In genomic region chr2:10285578-10286198, GRCh38 we compare ENCODE assay signal across 1 cellular context.
TF ChIP-seq lines count a peak whose summit lies in the region.

No MANE protein-coding gene starts in this region.

TF ChIP-seq in HepG2, 621 proteins besides CTCF, POLR2A, EP300 and RAD21 (continued from another document and continues in another):
- peak; percentile 62; the same call in 1 of the 2 replicates for TF ChIP-seq ZNF280D (CRISPR knock-in tag; IDR thresholded peaks at IDR 0.05)
- TF ChIP-seq NR2F6 (IDR thresholded peaks at IDR 0.05): no peak
- TF ChIP-seq NR2F6 (CRISPR knock-in tag; IDR thresholded peaks at IDR 0.05): peak; percentile 29; the same call in 1 of the 2 replicates
- TF ChIP-seq TAF15 (IDR thresholded peaks at IDR 0.05; ENCODE audit: low read depth, low read length, poor library complexity, severe bottlenecking): no peak
- TF ChIP-seq ZNF12 (CRISPR knock-in tag; IDR thresholded peaks at IDR 0.05): peak; percentile 65
- TF ChIP-seq GPBP1L1 (CRISPR knock-in tag; IDR thresholded peaks at IDR 0.05): no peak
- no peak for TF ChIP-seq NFIC (IDR thresholded peaks at IDR 0.05; ENCODE audit: low read length)
- TF ChIP-seq KLF9 (CRISPR knock-in tag; IDR thresholded peaks at IDR 0.05; ENCODE audit: low read depth): no peak
- TF ChIP-seq RORA (CRISPR knock-in tag; IDR thresholded peaks at IDR 0.05): no peak
- TF ChIP-seq JUNB (CRISPR knock-in tag; IDR thresholded peaks at IDR 0.05; ENCODE audit: borderline replicate concordance): no peak
- TF ChIP-seq ZNF451 (CRISPR knock-in tag; IDR thresholded peaks at IDR 0.05): no peak
- TF ChIP-seq KIAA2018 (CRISPR knock-in tag; IDR thresholded peaks at IDR 0.05; ENCODE audit: borderline replicate concordance): no peak
- peak; percentile 100 for TF ChIP-seq HIC2 (CRISPR knock-in tag; IDR thresholded peaks at IDR 0.05; ENCODE audit: low read depth)
- TF ChIP-seq ZNF235 (CRISPR knock-in tag; IDR thresholded peaks at IDR 0.05; ENCODE audit: borderline replicate concordance): no peak
- TF ChIP-seq NPAS2 (CRISPR knock-in tag; IDR thresholded peaks at IDR 0.05; ENCODE audit: borderline replicate concordance): no peak
- no peak; the same call in 1 of the 2 replicates for TF ChIP-seq THAP7 (CRISPR knock-in tag; IDR thresholded peaks at IDR 0.05)
- TF ChIP-seq PAXIP1 (CRISPR knock-in tag; conservative IDR thresholded peaks at IDR 0.05): peak; percentile 36
- no peak for TF ChIP-seq NAIF1 (CRISPR knock-in tag; IDR thresholded peaks at IDR 0.05; ENCODE audit: borderline replicate concordance)
- peak; percentile 78; the same call in 1 of the 2 replicates for TF ChIP-seq ZNF354B (CRISPR knock-in tag; IDR thresholded peaks at IDR 0.05)
- TF ChIP-seq MEF2D (CRISPR knock-in tag; IDR thresholded peaks at IDR 0.05): no peak
- TF ChIP-seq DBP (CRISPR knock-in tag; IDR thresholded peaks at IDR 0.05; ENCODE audit: not compliant biosample characterization): no peak
- no peak for TF ChIP-seq RARG (CRISPR knock-in tag; IDR thresholded peaks at IDR 0.05; ENCODE audit: low read depth)
- no peak; the same call in 1 of the 2 replicates for TF ChIP-seq MYNN (CRISPR knock-in tag; IDR thresholded peaks at IDR 0.05; ENCODE audit: low read depth)
- TF ChIP-seq MEIS1 (CRISPR knock-in tag; IDR thresholded peaks at IDR 0.05; ENCODE audit: borderline replicate concordance): peak; percentile 57; the same call in 1 of the 2 replicates
- no peak for TF ChIP-seq ZSCAN22 (CRISPR knock-in tag; IDR thresholded peaks at IDR 0.05)
- no peak for TF ChIP-seq RNF219 (CRISPR knock-in tag; IDR thresholded peaks at IDR 0.05)
- peak; percentile 90 for TF ChIP-seq TFAP4 (IDR thresholded peaks at IDR 0.05; ENCODE audit: borderline replicate concordance, low read depth)
- TF ChIP-seq ZMYM2 (CRISPR knock-in tag; IDR thresholded peaks at IDR 0.05): no peak
- peak; percentile 55 for TF ChIP-seq HNRNPK (IDR thresholded peaks at IDR 0.05; ENCODE audit: low read depth, low read length, poor library complexity, severe bottlenecking)
- TF ChIP-seq TSC22D2 (CRISPR knock-in tag; IDR thresholded peaks at IDR 0.05; ENCODE audit: borderline replicate concordance): peak; percentile 38; the same call in 1 of the 2 replicates
